19 cellular contexts compared by ENCODE assay signal in genomic region chrX:103477496-103477895, GRCh38. TPM values are rescaled to one million over a fixed set of nuclear protein-coding genes. Genes with fewer than 3 reads are reported as not detected.
"Had no signal": no experiment of that assay in that cellular context is flagged by ENCODE, and none has a peak within 500 bp of the region (broad histone marks: within the 10 kb centered on the region; RNA-seq: fewer than 3 reads in every experiment).

No MANE protein-coding gene starts in this region.

- FAIRE-seq: urothelium cell line had no signal

- H3K9me3 ChIP-seq: ascending aorta, left ventricle myocardium inferior, transverse colon had no signal

- H3K27ac ChIP-seq: ascending aorta, brain microvascular endothelial cell, left ventricle myocardium inferior, transverse colon, WERI-Rb-1 had no signal

- H3K27me3 ChIP-seq: ascending aorta, brain microvascular endothelial cell, transverse colon had no signal

- H3K4me1 ChIP-seq: ascending aorta, left ventricle myocardium inferior, transverse colon had no signal

- H3K36me3 ChIP-seq: ascending aorta, brain microvascular endothelial cell, left ventricle myocardium inferior, transverse colon, WERI-Rb-1 had no signal

- H3K4me3 ChIP-seq: ascending aorta, left ventricle myocardium inferior, transverse colon had no signal

- ATAC-seq: activated CD8-positive, alpha-beta memory T cell treated with anti-CD3 and anti-CD28 coated beads, Interleukin-2, amount 10 ng/mL, durations not matched to agents 7 days and 5 days; activated CD8-positive, alpha-beta T cell treated with anti-CD3 and anti-CD28 coated beads for 36 hours; natural killer cell; sciatic nerve; stimulated activated naive B cell treated with anti-CD40 and anti-IgM and Interleukin-4, amounts not matched to agents 10 μg/mL and 1 μg/mL and 100 μg/mL, for 72 hours had no signal

- DNase-seq: activated CD4-positive, alpha-beta T cell treated with anti-CD3 and anti-CD28 coated beads, Interleukin-2, amount 10 ng/mL, durations not matched to agents 7 days and 5 days; activated CD4-positive, CD25-positive, alpha-beta regulatory T cell treated with anti-CD3 and anti-CD28 coated beads, Interleukin-2, amount 50 U/mL, for 72 hours; activated CD8-positive, alpha-beta memory T cell treated with anti-CD3 and anti-CD28 coated beads, Interleukin-2, amount 10 ng/mL, durations not matched to agents 7 days and 5 days; activated CD8-positive, alpha-beta T cell treated with anti-CD3 and anti-CD28 coated beads for 36 hours; activated gamma-delta T cell; brain microvascular endothelial cell; caudate nucleus; dermis blood vessel endothelial cell; effector CD8-positive, alpha-beta T cell; left ventricle myocardium inferior; natural killer cell; stimulated activated CD4-positive, alpha-beta T cell treated with anti-CD3 and anti-CD28 coated beads, Interleukin-2, amount 100 ng/mL, for 48 hours; stimulated activated CD8-positive, alpha-beta memory T cell treated with anti-CD3 and anti-CD28 coated beads, Interleukin-4, amount 100 ng/mL, for 48 hours; stimulated activated naive B cell treated with anti-CD40 and anti-IgM and Interleukin-4, amounts not matched to agents 10 μg/mL and 1 μg/mL and 100 μg/mL, for 72 hours; transverse colon; WERI-Rb-1 had no signal

RNA-seq across cellular contexts. Expression of gene RAB40A, which starts 41.8 kb away (rescaled TPM):
- total RNA-seq: dermis blood vessel endothelial cell, left ventricle myocardium inferior, natural killer cell had no signal
